Comparison of ENCODE assay signal across 19 cellular contexts in the genomic region with DNA sequence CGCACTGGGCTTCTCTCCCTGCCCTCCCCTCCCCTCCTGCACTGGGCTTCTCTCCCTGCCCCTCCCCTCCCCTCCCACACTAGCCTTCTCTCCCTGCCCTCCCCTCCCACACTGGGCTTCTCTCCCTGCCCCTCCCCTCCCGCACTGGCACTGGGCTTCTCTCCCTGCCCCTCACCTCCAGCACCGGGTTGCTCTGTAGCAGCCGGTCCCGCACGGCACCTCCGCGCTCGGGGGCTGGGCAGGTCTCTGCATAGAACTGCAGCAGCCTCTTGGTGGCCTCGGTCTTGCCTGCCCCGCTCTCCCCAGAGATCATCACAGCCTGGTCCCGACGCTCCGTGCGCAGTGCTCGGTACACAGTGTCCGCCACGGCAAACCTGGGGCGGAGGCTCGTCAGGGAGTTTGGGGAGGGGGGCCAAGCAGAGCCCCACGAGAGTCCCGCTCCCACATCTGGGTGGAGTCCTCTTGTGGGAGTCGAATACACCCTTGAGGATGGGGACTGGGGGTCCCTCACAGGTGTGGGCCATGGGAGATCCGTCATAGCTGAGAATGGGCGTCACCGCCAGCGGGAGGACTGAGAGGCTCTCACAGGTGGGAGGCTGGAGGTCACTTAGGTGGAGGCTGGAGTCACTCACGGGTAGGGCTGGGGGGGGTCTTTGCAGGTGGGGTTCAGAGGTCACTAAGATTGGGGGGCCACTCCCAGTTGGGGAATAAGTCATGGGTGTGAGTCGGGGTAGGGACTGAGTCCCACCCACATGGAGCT. TPM values are rescaled to one million over a fixed set of nuclear protein-coding genes. Genes with fewer than 3 reads are reported as not detected.
A peak's percentile ranks its signal among the peaks of the same experiment; 100 is the strongest.
DNase-seq lines count a peak whose midpoint lies in the region; ATAC-seq and TF ChIP-seq lines count a peak whose summit lies in the region.
"Had no signal": no experiment of that assay in that cellular context is flagged by ENCODE, and none has a peak within 500 bp of the region (broad histone marks: within the 10 kb centered on the region; RNA-seq: fewer than 3 reads in every experiment).

No MANE protein-coding gene starts in this region.

- peak overlapping the region; percentile 48 for H2BK5ac ChIP-seq in neuronal stem cell (ENCODE audit: low read length)

- no peak overlapping the region for H3K9ac ChIP-seq in neuronal stem cell (ENCODE audit: low read depth, low read length, poor library complexity)
- H3K9ac ChIP-seq: KMS-11 had no signal

- DNase-seq in Right ventricle myocardium superior (peak; percentile 65), cardiac septum (ENCODE audit: low spot score) (no peak), esophagus squamous epithelium (lab: John Stamatoyannopoulos, UW) (no peak), neuronal stem cell (ENCODE audit: low spot score) (no peak), vagina (ENCODE audit: extremely low spot score in 2 of 2) (no peak), GOT3 (lab: John Stamatoyannopoulos, UW) (no peak), D341Med (ENCODE audit: low spot score) (no peak)
- DNase-seq: CD8-positive, alpha-beta T cell; effector memory CD4-positive, alpha-beta T cell; foreskin keratinocyte; NCI-H1417 treated with DMSO at 0.1 percent for 48 hours; NCI-H345; stimulated activated naive CD8-positive, alpha-beta T cell treated with anti-CD3 and anti-CD28 coated beads, Interleukin-15, amount 100 ng/mL, for 72 hours had no signal

- TF ChIP-seq CTCF in esophagus squamous epithelium (IDR thresholded peaks at IDR 0.05): no peak
- no peak for TF ChIP-seq CTCF in vagina (IDR thresholded peaks at IDR 0.05)

- H3K79me1 ChIP-seq in neuronal stem cell (ENCODE audit: low read depth, low read length): peaks cover 11% of the 10 kb centered on the region

- no peak overlapping the region for H4K91ac ChIP-seq in neuronal stem cell (ENCODE audit: low read depth, low read length, poor library complexity)

- no peak overlapping the region for H2AFZ ChIP-seq in neuronal stem cell (ENCODE audit: low read length)

- intact Hi-C loops in Right ventricle myocardium superior (cut with DNase I) (no loop called here), cardiac septum (cut with DNase I) (no loop called here), esophagus squamous epithelium (cut with DNase I) (no loop called here), vagina (cut with DNase I) (no loop called here)

- H3K23ac ChIP-seq in neuronal stem cell (ENCODE audit: low read depth, low read length, poor library complexity): no peak overlapping the region

- H3K4me3 ChIP-seq in esophagus squamous epithelium (no peak overlapping the region), neuronal stem cell (ENCODE audit: low read length in 2 of 2) (no peak overlapping the region), vagina (no peak overlapping the region)
- H3K4me3 ChIP-seq: A549, GM12878, skin epidermis had no signal

- no peak overlapping the region for H4K8ac ChIP-seq in neuronal stem cell (ENCODE audit: low read depth, low read length)

- peak overlapping the region; percentile 90 for H2AK5ac ChIP-seq in neuronal stem cell (ENCODE audit: low read depth, low read length)

- H3K27me3 ChIP-seq in esophagus squamous epithelium (no peaks in the 10 kb centered on the region), neuronal stem cell (ENCODE audit: control insufficient read depth in 3 of 3, insufficient read depth in 3 of 3, low read depth in 1 of 3, low read length in 3 of 3) (no peaks in the 10 kb centered on the region), vagina (no peaks in the 10 kb centered on the region)
- H3K27me3 ChIP-seq: foreskin keratinocyte had no signal

- WGBS in esophagus squamous epithelium, 2 donors: 82 to 100% methylated on average over 3 to 24 of the region's 29 CpGs
- WGBS in neuronal stem cell (ENCODE audit: extremely low coverage in 2 of 2, insufficient read length in 2 of 2, insufficient replicate concordance in 1 of 2), 2 donors: no CpG with 5 or more reads among the region's 29 CpGs

- H3K18ac ChIP-seq in neuronal stem cell (ENCODE audit: low read length): peak overlapping the region; percentile 65

- H2BK15ac ChIP-seq in neuronal stem cell (ENCODE audit: low read length): no peak overlapping the region

- H3K36me3 ChIP-seq in esophagus squamous epithelium (peaks cover 27 to 65% (median 36%) of the 10 kb centered on the region in 3 donors), neuronal stem cell (replicated peaks in 1 of 2; ENCODE audit: control insufficient read depth in 2 of 2, insufficient read depth in 2 of 2, low read length in 2 of 2) (peaks cover 34 to 38% of the 10 kb centered on the region in 2 donors), vagina (peaks cover 3 to 52% of the 10 kb centered on the region in 2 donors)

- no peak overlapping the region for H3K4me2 ChIP-seq in neuronal stem cell (ENCODE audit: insufficient read depth, low read length, poor library complexity, severe bottlenecking)
- H3K4me2 ChIP-seq: A549, KMS-11 had no signal

- H3K27ac ChIP-seq in esophagus squamous epithelium: peak overlapping the region in 3 of 4 donors; percentile 21 to 61 (median 44)
- peak overlapping the region; percentile 59 for H3K27ac ChIP-seq in neuronal stem cell (replicated peaks; ENCODE audit: low read length)
- H3K27ac ChIP-seq in vagina: peak overlapping the region; percentile 57
- H3K27ac ChIP-seq: A549, foreskin keratinocyte, HL-60, KMS-11 had no signal

- no peak overlapping the region for H3K4ac ChIP-seq in neuronal stem cell (ENCODE audit: low read length)

- H2BK120ac ChIP-seq in neuronal stem cell (ENCODE audit: low read depth, low read length): no peak overlapping the region

- peaks cover 23 to 46% (median 23%) of the 10 kb centered on the region in 3 donors for H3K4me1 ChIP-seq in esophagus squamous epithelium
- peaks cover 6 to 15% of the 10 kb centered on the region in 2 donors for H3K4me1 ChIP-seq in neuronal stem cell (ENCODE audit: control insufficient read depth in 2 of 2, insufficient read depth in 1 of 2, low read depth in 1 of 2, low read length in 2 of 2)
- peaks cover 43% of the 10 kb centered on the region for H3K4me1 ChIP-seq in vagina

- H3K9me3 ChIP-seq in esophagus squamous epithelium (no peaks in the 10 kb centered on the region), neuronal stem cell (replicated peaks in 1 of 2; ENCODE audit: control insufficient read depth in 2 of 2, insufficient read depth in 1 of 2, low read depth in 1 of 2, low read length in 2 of 2) (peaks cover 0 to 5% of the 10 kb centered on the region in 2 donors), vagina (no peaks in the 10 kb centered on the region)
- H3K9me3 ChIP-seq: A549 had no signal

- peak overlapping the region; percentile 56 for H3K14ac ChIP-seq in neuronal stem cell (ENCODE audit: low read length)

- ATAC-seq in Right ventricle myocardium superior (ENCODE audit: poor library complexity) (peak; percentile 2), HG03280 (IDR thresholded peaks at IDR 0.05; ENCODE audit: unreplicated experiment) (no peak)
- ATAC-seq: A549; CD8-positive, alpha-beta T cell; foreskin keratinocyte; GM12878; stimulated activated naive CD8-positive, alpha-beta T cell treated with anti-CD3 and anti-CD28 coated beads, Interleukin-15, amount 100 ng/mL, for 72 hours had no signal

- TF ChIP-seq POLR2A in esophagus squamous epithelium (IDR thresholded peaks at IDR 0.05) (no peak), vagina (IDR thresholded peaks at IDR 0.05) (no peak)

- H2BK12ac ChIP-seq in neuronal stem cell (ENCODE audit: low read length): no peak overlapping the region

RNA-seq across cellular contexts. Expression of a gene that starts 9.6 kb away (rescaled TPM):
- 182 TPM for total RNA-seq in Right ventricle myocardium superior
- total RNA-seq in cardiac septum: 209 TPM
- total RNA-seq in esophagus squamous epithelium: 10 to 100 TPM; 62.0 to 80.5 (median 64.2) TPM
- polyA plus RNA-seq in neuronal stem cell (2013, experiment 1 of 2): 42.3 TPM
- polyA plus RNA-seq in neuronal stem cell (2013, experiment 2 of 2): 42.0 TPM
- 118 TPM for total RNA-seq in vagina

RNA-seq across cellular contexts. Expression of a gene that starts 26.8 kb away (rescaled TPM):
- total RNA-seq in Right ventricle myocardium superior (36.0 TPM), cardiac septum (43.4 TPM), esophagus squamous epithelium (10 to 100 TPM; 33.8 to 59.3 (median 51.2) TPM), vagina (57.5 TPM)
- polyA plus RNA-seq in neuronal stem cell (2013, experiment 1 of 2): 30.8 TPM
- 32.4 TPM for polyA plus RNA-seq in neuronal stem cell (2013, experiment 2 of 2)

RNA-seq across cellular contexts. Expression of a gene that starts 33.5 kb away (rescaled TPM):
- total RNA-seq in Right ventricle myocardium superior (32.9 TPM), cardiac septum (34.2 TPM), esophagus squamous epithelium (10 to 100 TPM; 18.4 to 44.3 (median 35.0) TPM), vagina (96.0 TPM)
- 11.1 TPM for polyA plus RNA-seq in neuronal stem cell (2013, experiment 1 of 2)
- 10.1 TPM for polyA plus RNA-seq in neuronal stem cell (2013, experiment 2 of 2)
